8 cellular contexts compared by ENCODE assay signal in genomic region chr12:121800694-121801600, GRCh38.
DNase-seq lines count a peak whose midpoint lies in the region; ATAC-seq and TF ChIP-seq lines count a peak whose summit lies in the region.

No MANE protein-coding gene starts in this region.

- peak overlapping the region; percentile 70 for H3K4me3 ChIP-seq in AG09309 (ENCODE audit: control insufficient read depth, low read depth, low read length)

- ATAC-seq in GM19463 (IDR thresholded peaks at IDR 0.05; ENCODE audit: unreplicated experiment) (peak; percentile 1), HG02759 (IDR thresholded peaks at IDR 0.05; ENCODE audit: unreplicated experiment) (no peak)

- no peak for TF ChIP-seq CTCF in AG09309 (IDR thresholded peaks at IDR 0.05; ENCODE audit: control insufficient read depth, insufficient read depth, low read depth, low read length, missing control alignments)

- DNase-seq in AG09309 (ENCODE audit: low read depth) (no peak), NCI-H774 (lab: John Stamatoyannopoulos, UW) (peak; percentile 59), epithelial cell of prostate (ENCODE audit: low read depth, low spot score) (no peak), midbrain (lab: John Stamatoyannopoulos, UW) (peak; percentile 73), substantia nigra (lab: John Stamatoyannopoulos, UW) (peak in 48 of 49 donors; percentile 22 to 80 (median 62))
- DNase-seq in activated T-cell treated with anti-CD3 and anti-CD28 coated beads, Interleukin-2, amount 50 U/mL, for 1 hour: peak; percentile 80

- H3K27ac ChIP-seq in epithelial cell of prostate: peak overlapping the region; percentile 100
- peak overlapping the region; percentile 100 for H3K27ac ChIP-seq in substantia nigra (ENCODE audit: low read depth, low read length, poor library complexity, severe bottlenecking)

Comparison
In these comparisons a context has a peak if more than half of its experiments do, and no peak if none do; other contexts are left out.
1. DNase-seq: peak in NCI-H774 (single experiment), activated T-cell treated with anti-CD3 and anti-CD28 coated beads, Interleukin-2, amount 50 U/mL, for 1 hour (single experiment), midbrain (single experiment) and substantia nigra (48 of 49); none in AG09309 (single experiment) and epithelial cell of prostate (single experiment).